30 cellular contexts compared by ENCODE assay signal in genomic region chr2:8270699-8271098, GRCh38.
"Had no signal": no experiment of that assay in that cellular context is flagged by ENCODE, and none has a peak within 500 bp of the region (broad histone marks: within the 10 kb centered on the region; RNA-seq: fewer than 3 reads in every experiment).

No MANE protein-coding gene starts in this region.

- H3K27me3 Mint-ChIP-seq: stimulated activated naive CD8-positive, alpha-beta T cell treated with anti-CD3 and anti-CD28 coated beads, Interleukin-15, amount 100 ng/mL, for 72 hours; type B pancreatic cell had no signal

- H3K9me3 ChIP-seq: ovary, psoas muscle, suprapubic skin, testis, tibial artery, transverse colon, upper lobe of right lung, uterus had no signal

- H3K4me1 ChIP-seq: neural progenitor cell, psoas muscle, spleen, testis, tibial artery, transverse colon, upper lobe of right lung, uterus had no signal

- H3K4me3 ChIP-seq: neural progenitor cell, ovary, psoas muscle, skin epidermis, smooth muscle cell, spleen, suprapubic skin, testis, tibial artery, transverse colon, upper lobe of right lung, uterus had no signal

- H3K4me2 ChIP-seq: neural progenitor cell, smooth muscle cell had no signal

- H3K4me1 Mint-ChIP-seq: nephron; stimulated activated memory B cell treated with anti-CD40 and anti-IgM and Interleukin-4, amounts not matched to agents 10 μg/mL and 1 μg/mL and 100 μg/mL, for 72 hours; stimulated activated naive CD8-positive, alpha-beta T cell treated with anti-CD3 and anti-CD28 coated beads, Interleukin-15, amount 100 ng/mL, for 72 hours had no signal

- H3K36me3 Mint-ChIP-seq: type B pancreatic cell had no signal

- H3K27ac Mint-ChIP-seq: naive thymus-derived CD4-positive, alpha-beta T cell; nephron; neural progenitor cell; progenitor cell of endocrine pancreas; stimulated activated memory B cell treated with anti-CD40 and anti-IgM and Interleukin-4, amounts not matched to agents 10 μg/mL and 1 μg/mL and 100 μg/mL, for 72 hours; stimulated activated naive CD8-positive, alpha-beta T cell treated with anti-CD3 and anti-CD28 coated beads, Interleukin-15, amount 100 ng/mL, for 72 hours; type B pancreatic cell had no signal

- DNase-seq: naive thymus-derived CD4-positive, alpha-beta T cell; occipital lobe; ovary; psoas muscle; right cardiac atrium; spleen; stimulated activated CD4-positive, alpha-beta T cell treated with anti-CD3 and anti-CD28 coated beads, Interleukin-12 subunit alpha, Interleukin-12 subunit beta, amount 100 ng/mL, for 4 hours; stimulated activated CD4-positive, alpha-beta T cell treated with anti-CD3 and anti-CD28 coated beads, Interleukin-1b, Interleukin-23, amount 100 ng/mL, for 48 hours; stimulated activated CD4-positive, alpha-beta T cell treated with anti-CD3 and anti-CD28 coated beads, Interleukin-4, amount 100 ng/mL, for 1 hour; stimulated activated CD4-positive, alpha-beta T cell treated with anti-CD3 and anti-CD28 coated beads, Interleukin-4, amount 100 ng/mL, for 4 hours; stimulated activated CD8-positive, alpha-beta memory T cell treated with anti-CD3 and anti-CD28 coated beads, Interleukin-4, amount 100 ng/mL, for 48 hours; stimulated activated naive CD4-positive, alpha-beta T cell; stimulated activated naive CD8-positive, alpha-beta T cell treated with anti-CD3 and anti-CD28 coated beads, Interleukin-15, amount 100 ng/mL, for 72 hours; stimulated activated naive CD8-positive, alpha-beta T cell treated with anti-CD3 and anti-CD28 coated beads, Interleukin-15, Interleukin-2, amounts not matched to agents 100 U/mL and 50 U/mL, for 24 hours; substantia nigra; testis; tibial artery; transverse colon; upper lobe of right lung; uterus had no signal

- H3K4me3 Mint-ChIP-seq: naive thymus-derived CD4-positive, alpha-beta T cell; nephron; neural progenitor cell; stimulated activated memory B cell treated with anti-CD40 and anti-IgM and Interleukin-4, amounts not matched to agents 10 μg/mL and 1 μg/mL and 100 μg/mL, for 72 hours; stimulated activated naive CD8-positive, alpha-beta T cell treated with anti-CD3 and anti-CD28 coated beads, Interleukin-15, amount 100 ng/mL, for 72 hours; type B pancreatic cell had no signal

- H3K27ac ChIP-seq: neural progenitor cell, ovary, parathyroid adenoma, psoas muscle, skin epidermis, spleen, suprapubic skin, testis, tibial artery, transverse colon, upper lobe of right lung, uterus had no signal

- H3K79me2 ChIP-seq: parathyroid adenoma had no signal

- H3K9ac ChIP-seq: neural progenitor cell, parathyroid adenoma had no signal

- H3K36me3 ChIP-seq: neural progenitor cell, ovary, spleen, suprapubic skin, tibial artery, transverse colon, upper lobe of right lung, uterus had no signal

- ATAC-seq: naive thymus-derived CD4-positive, alpha-beta T cell; psoas muscle; right cardiac atrium; sciatic nerve; stimulated activated memory B cell treated with anti-CD40 and anti-IgM and Interleukin-4, amounts not matched to agents 10 μg/mL and 1 μg/mL and 100 μg/mL, for 72 hours; stimulated activated naive CD8-positive, alpha-beta T cell treated with anti-CD3 and anti-CD28 coated beads, Interleukin-15, amount 100 ng/mL, for 72 hours; stimulated activated naive CD8-positive, alpha-beta T cell treated with anti-CD3 and anti-CD28 coated beads, Interleukin-15, Interleukin-2, amounts not matched to agents 100 U/mL and 50 U/mL, for 24 hours had no signal

- H3K27me3 ChIP-seq: ovary, spleen, suprapubic skin, testis, tibial artery, transverse colon, upper lobe of right lung, uterus had no signal

- H2AFZ ChIP-seq: neural progenitor cell, parathyroid adenoma had no signal
